Comparison of ENCODE assay signal across 33 cellular contexts in genomic region chr1:229842302-229843255, GRCh38.
A peak's percentile ranks its signal among the peaks of the same experiment; 100 is the strongest.
DNase-seq lines count a peak whose midpoint lies in the region; FAIRE-seq and TF ChIP-seq lines count a peak whose summit lies in the region.
"Had no signal": no experiment of that assay in that cellular context is flagged by ENCODE, and none has a peak within 500 bp of the region (broad histone marks: within the 10 kb centered on the region; RNA-seq: fewer than 3 reads in every experiment).

No MANE protein-coding gene starts in this region.

- no peaks in the 10 kb centered on the region for H3K4me1 ChIP-seq in small intestine (ENCODE audit: control insufficient read depth in 2 of 2, insufficient read depth in 1 of 2, low read depth in 1 of 2, low read length in 1 of 2)
- H3K4me1 ChIP-seq: HAP-1, parathyroid adenoma, uterus had no signal

- FAIRE-seq in small intestine (lab: Jason Lieb, UNC): no peak
- FAIRE-seq: astrocyte, GM12892, islet of Langerhans had no signal

- 53 to 77% (median 62%) methylated on average over 10 of the region's 10 CpGs for WGBS in small intestine, 3 donors

- H3K27me3 ChIP-seq in small intestine (ENCODE audit: control insufficient read depth in 2 of 2, insufficient read depth in 2 of 2, low read length in 2 of 2): peaks cover 0 to 5% of the 10 kb centered on the region in 2 donors
- H3K27me3 ChIP-seq: uterus had no signal

- H3K27ac ChIP-seq in VCaP (peak overlapping the region; percentile 96), small intestine (ENCODE audit: low read depth in 1 of 2, low read length in 1 of 2) (no peak overlapping the region)
- H3K27ac ChIP-seq: coronary artery, HL-60, parathyroid adenoma, SK-N-MC had no signal

- in situ Hi-C loops in G401 (cut with HindIII; ENCODE audit: low sequenced_read_pairs): no loop called here

- H3K36me3 ChIP-seq in small intestine (ENCODE audit: control insufficient read depth in 2 of 2, insufficient read depth in 2 of 2, low read length in 2 of 2): no peaks in the 10 kb centered on the region
- H3K36me3 ChIP-seq: HAP-1, thoracic aorta, uterus had no signal

- peak; percentile 5 for DNase-seq in SHP77 treated with DMSO at 0.1 percent for 48 hours (lab: John Stamatoyannopoulos, UW)
- DNase-seq in SHP77 (lab: John Stamatoyannopoulos, UW): no peak
- DNase-seq in NCI-H146 treated with DMSO at 0.1 percent for 48 hours (lab: John Stamatoyannopoulos, UW; ENCODE audit: unreplicated experiment): peak; percentile 30
- DNase-seq in small intestine: peak; percentile 30
- DNase-seq in G401 (ENCODE audit: low spot score): no peak
- DNase-seq in stimulated activated CD4-positive, alpha-beta T cell treated with anti-CD3 and anti-CD28 coated beads, Interleukin-4, amount 100 ng/mL, for 1 hour: no peak
- no peak for DNase-seq in HT-29 (ENCODE audit: low spot score)
- DNase-seq: activated CD4-positive, alpha-beta T cell treated with anti-CD3 and anti-CD28 coated beads, Interleukin-2, amount 50 U/mL, for 48 hours; activated gamma-delta T cell treated with Interleukin-2 at 50 U/mL for 16 hours; activated T-cell treated with anti-CD3 and anti-CD28 coated beads, Interleukin-2, amount 50 U/mL, for 48 hours; AML-193; caudate nucleus; CD8-positive, alpha-beta T cell; effector memory CD4-positive, alpha-beta T cell; glutamatergic neuron; Kasumi-1; MV-4-11; NCI-H1694 treated with DMSO at 0.1 percent for 48 hours; NCI-H2227 treated with DMSO at 0.1 percent for 48 hours; NCI-H82; stimulated activated CD4-positive, alpha-beta T cell treated with anti-CD3 and anti-CD28 coated beads, Interleukin-1b, Interleukin-23, amount 100 ng/mL, for 48 hours; uterus had no signal

- H3K4me3 ChIP-seq in small intestine (ENCODE audit: low read depth in 1 of 2, low read length in 2 of 2): no peak overlapping the region
- H3K4me3 ChIP-seq: coronary artery, HAP-1, SK-N-MC, smooth muscle cell, thoracic aorta, uterus had no signal

- no peaks in the 10 kb centered on the region for H3K9me3 ChIP-seq in small intestine (ENCODE audit: control insufficient read depth, low read depth)
- H3K9me3 ChIP-seq: HAP-1, thoracic aorta, uterus had no signal

- no peak for TF ChIP-seq CTCF in VCaP (conservative IDR thresholded peaks at IDR 0.05)

Comparison
In these comparisons a context has a peak if more than half of its experiments do, and no peak if none do; other contexts are left out.
1. DNase-seq: peak in SHP77 treated with DMSO at 0.1 percent for 48 hours (single experiment), NCI-H146 treated with DMSO at 0.1 percent for 48 hours (single experiment) and small intestine (single experiment); none in SHP77 (0 of 2), G401 (single experiment), stimulated activated CD4-positive, alpha-beta T cell treated with anti-CD3 and anti-CD28 coated beads, Interleukin-4, amount 100 ng/mL, for 1 hour (single experiment) and HT-29 (single experiment).